Comparison of ENCODE assay signal across 18 cellular contexts in the genomic region with DNA sequence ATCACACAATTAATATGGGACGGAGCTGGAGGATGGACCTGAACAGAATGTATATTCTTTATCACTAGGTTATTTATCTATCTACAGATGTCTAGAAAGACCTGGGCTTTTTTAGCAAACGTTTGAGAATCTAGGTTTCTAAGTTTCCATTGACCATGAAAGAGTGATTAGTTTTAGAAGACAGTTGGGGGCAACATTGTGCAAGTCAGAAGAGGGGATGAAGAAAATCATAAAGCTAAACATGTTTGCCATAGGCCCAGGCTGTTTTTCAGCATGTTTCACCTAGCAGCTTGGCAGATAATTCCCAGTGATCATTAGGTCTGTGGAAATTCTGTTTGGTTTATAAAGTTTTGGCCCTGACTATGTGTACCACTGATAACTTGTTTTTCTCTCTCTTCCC. TPM values are rescaled to one million over a fixed set of nuclear protein-coding genes. Genes with fewer than 3 reads are reported as not detected.
DNase-seq lines count a peak whose midpoint lies in the region; ATAC-seq and TF ChIP-seq lines count a peak whose summit lies in the region.
"Had no signal": no experiment of that assay in that cellular context is flagged by ENCODE, and none has a peak within 500 bp of the region (broad histone marks: within the 10 kb centered on the region; RNA-seq: fewer than 3 reads in every experiment).

No MANE protein-coding gene starts in this region.

- no peak for TF ChIP-seq POLR2A in esophagus squamous epithelium (IDR thresholded peaks at IDR 0.05)

- no peaks in the 10 kb centered on the region for H3K27me3 ChIP-seq in HUES48 (ENCODE audit: control insufficient read depth, insufficient read depth, low read length)
- no peaks in the 10 kb centered on the region for H3K27me3 ChIP-seq in esophagus squamous epithelium
- H3K27me3 ChIP-seq: BE2C had no signal

- no peaks in the 10 kb centered on the region for H3K36me3 Mint-ChIP-seq in Calu3 (ENCODE audit: insufficient read depth, unreplicated experiment)
- H3K36me3 Mint-ChIP-seq in activated T-helper 17 cell treated with anti-CD3 and anti-CD28 coated beads, Interleukin-2, amount 50 U/mL, for 72 hours (ENCODE audit: low read depth): no peaks in the 10 kb centered on the region
- H3K36me3 Mint-ChIP-seq in naive thymus-derived CD8-positive, alpha-beta T cell: no peaks in the 10 kb centered on the region

- H3K4me1 ChIP-seq in HUES48 (ENCODE audit: control insufficient read depth, insufficient read depth, low read length) (no peaks in the 10 kb centered on the region), esophagus squamous epithelium (peaks cover 8 to 29% (median 11%) of the 10 kb centered on the region in 3 donors)
- H3K4me1 ChIP-seq: BE2C, lower lobe of right lung had no signal

- H3K27ac ChIP-seq in HUES48 (ENCODE audit: low read depth, low read length): peak overlapping the region; percentile 44
- H3K27ac ChIP-seq in esophagus squamous epithelium: peak overlapping the region in 1 of 4 donors; percentile 10
- H3K27ac ChIP-seq: dorsolateral prefrontal cortex, lower lobe of right lung, skin epidermis had no signal

- H3K9me3 Mint-ChIP-seq in Calu3 (ENCODE audit: low read depth, unreplicated experiment): no peaks in the 10 kb centered on the region
- H3K9me3 Mint-ChIP-seq in activated T-helper 17 cell treated with anti-CD3 and anti-CD28 coated beads, Interleukin-2, amount 50 U/mL, for 72 hours: no peaks in the 10 kb centered on the region
- no peaks in the 10 kb centered on the region for H3K9me3 Mint-ChIP-seq in naive thymus-derived CD8-positive, alpha-beta T cell
- H3K9me3 Mint-ChIP-seq: T-cell had no signal

- no peak for ATAC-seq in activated T-helper 17 cell treated with anti-CD3 and anti-CD28 coated beads, Interleukin-2, amount 50 U/mL, for 72 hours (replicated peaks)
- ATAC-seq in naive thymus-derived CD8-positive, alpha-beta T cell: no peak
- no peak for ATAC-seq in GM21576 (IDR thresholded peaks at IDR 0.05; ENCODE audit: unreplicated experiment)
- ATAC-seq: lower lobe of right lung, Panc1 had no signal

- peak overlapping the region; percentile 22 for H3K4me3 Mint-ChIP-seq in Calu3 (ENCODE audit: low read depth, unreplicated experiment)
- H3K4me3 Mint-ChIP-seq in activated T-helper 17 cell treated with anti-CD3 and anti-CD28 coated beads, Interleukin-2, amount 50 U/mL, for 72 hours: peak overlapping the region; percentile 68
- peak overlapping the region in 2 of 10 donors; percentile 5 to 9 for H3K4me3 Mint-ChIP-seq in naive thymus-derived CD8-positive, alpha-beta T cell

- TF ChIP-seq CTCF in Calu3 (IDR thresholded peaks at IDR 0.05; ENCODE audit: unreplicated experiment): no peak
- TF ChIP-seq CTCF in esophagus squamous epithelium (IDR thresholded peaks at IDR 0.05): no peak
- TF ChIP-seq CTCF in GM13976 (IDR thresholded peaks at IDR 0.05; ENCODE audit: borderline replicate concordance, control extremely low read depth, extremely low read depth, insufficient read depth, missing control alignments): no peak

- H3K36me3 ChIP-seq in HUES48 (ENCODE audit: control insufficient read depth, insufficient read depth, low read length) (no peaks in the 10 kb centered on the region), esophagus squamous epithelium (no peaks in the 10 kb centered on the region)
- H3K36me3 ChIP-seq: BE2C, lower lobe of right lung had no signal

- H3K9me3 ChIP-seq in HUES48 (ENCODE audit: control insufficient read depth, insufficient read depth, low read length) (no peaks in the 10 kb centered on the region), esophagus squamous epithelium (no peaks in the 10 kb centered on the region)
- H3K9me3 ChIP-seq: BE2C, HAP-1, lower lobe of right lung had no signal

- no TSS peak for BruUV-seq in Calu3 (replicated peaks; lab: Mats Ljungman, UMichigan)

- DNase-seq in Calu3: no peak
- peak; percentile 19 for DNase-seq in glomerular visceral epithelial cell (ENCODE audit: extremely low spot score)
- DNase-seq in naive thymus-derived CD8-positive, alpha-beta T cell: no peak
- no peak for DNase-seq in esophagus squamous epithelium (lab: John Stamatoyannopoulos, UW)
- DNase-seq in GM13976 (ENCODE audit: low spot score): no peak
- DNase-seq: BE2C, KG1, lower lobe of right lung, NCI-H187, NCI-H510A treated with DMSO at 0.1 percent for 48 hours had no signal

- in situ Hi-C loops in GM13976 (cut with MboI; ENCODE audit: low sequenced_read_pairs, unreplicated experiment): no loop called here

- H3K9ac ChIP-seq in HUES48 (ENCODE audit: low read depth, low read length): no peak overlapping the region

- H3K4me1 Mint-ChIP-seq in Calu3 (ENCODE audit: low read depth, unreplicated experiment): peaks cover 22% of the 10 kb centered on the region
- peaks cover 29% of the 10 kb centered on the region for H3K4me1 Mint-ChIP-seq in activated T-helper 17 cell treated with anti-CD3 and anti-CD28 coated beads, Interleukin-2, amount 50 U/mL, for 72 hours
- H3K4me1 Mint-ChIP-seq in naive thymus-derived CD8-positive, alpha-beta T cell: peaks cover 24 to 41% (median 30%) of the 10 kb centered on the region in 4 donors

- intact Hi-C loops in Calu3 (cut with micrococcal nuclease; ENCODE audit: unreplicated experiment): loop anchor here (2.0 to 5.0 kb wide), 3 partner anchors 34 to 69 kb away; no protein-coding TSS in a partner anchor
- intact Hi-C loops in esophagus squamous epithelium (cut with DNase I): no loop called here

- CTCF ChIA-PET in Calu3 (lab: Charles Lee): interaction anchor here (0.9 to 1.6 kb wide), 5 partner anchors 12 to 191 kb away, joined by 3 to 7 read pairs (median 4); no protein-coding TSS in a partner anchor

- POLR2A ChIA-PET in naive thymus-derived CD8-positive, alpha-beta T cell (lab: Charles Lee): no interaction called here

- peak overlapping the region; percentile 59 for H3K27ac Mint-ChIP-seq in Calu3 (ENCODE audit: unreplicated experiment)
- H3K27ac Mint-ChIP-seq in activated T-helper 17 cell treated with anti-CD3 and anti-CD28 coated beads, Interleukin-2, amount 50 U/mL, for 72 hours: peak overlapping the region; percentile 77
- peak overlapping the region in 4 of 10 donors; percentile 9 to 67 (median 56) for H3K27ac Mint-ChIP-seq in naive thymus-derived CD8-positive, alpha-beta T cell
- H3K27ac Mint-ChIP-seq: T-cell had no signal

- WGBS in esophagus squamous epithelium, 2 donors: 36 to 45% methylated on average over 2 of the region's 2 CpGs

- H3K27me3 Mint-ChIP-seq in Calu3 (ENCODE audit: unreplicated experiment): no peaks in the 10 kb centered on the region
- no peaks in the 10 kb centered on the region for H3K27me3 Mint-ChIP-seq in activated T-helper 17 cell treated with anti-CD3 and anti-CD28 coated beads, Interleukin-2, amount 50 U/mL, for 72 hours
- no peaks in the 10 kb centered on the region for H3K27me3 Mint-ChIP-seq in naive thymus-derived CD8-positive, alpha-beta T cell
- H3K27me3 Mint-ChIP-seq: T-cell had no signal

- no peak overlapping the region for H3K4me3 ChIP-seq in HUES48 (ENCODE audit: low read depth, low read length)
- H3K4me3 ChIP-seq in esophagus squamous epithelium: no peak overlapping the region
- H3K4me3 ChIP-seq: dorsolateral prefrontal cortex, HAP-1, lower lobe of right lung, skin epidermis had no signal

RNA-seq across cellular contexts. Expression of gene CDKN2B, which starts 44.1 kb away (rescaled TPM):
- 30.4 and 35.2 TPM in 2 replicates for total RNA-seq in Calu3 (2022)
- under 1 TPM; 0.19 to 0.76 TPM for total RNA-seq in activated T-helper 17 cell treated with anti-CD3 and anti-CD28 coated beads, Interleukin-2, amount 50 U/mL, for 72 hours
- total RNA-seq in naive thymus-derived CD8-positive, alpha-beta T cell: not detected
- polyA plus RNA-seq in naive thymus-derived CD8-positive, alpha-beta T cell: under 1 TPM in 2 of 3 donors, not detected in 1; 0.17 to 0.31 TPM
- 100 to 1,000 TPM in 2 of 4 donors, 10 to 100 TPM in 2; 41.6 to 150 (median 87.6) TPM for total RNA-seq in esophagus squamous epithelium

RNA-seq across cellular contexts. Expression of gene CDKN2B-AS1, which starts 58.6 kb away (rescaled TPM):
- total RNA-seq in Calu3 (2022) (8.9 and 10.5 TPM in 2 replicates), esophagus squamous epithelium (1 to 10 TPM in 2 of 4 donors, under 1 TPM in 2; 0.48 to 1.7 (median 0.80) TPM)
- total RNA-seq in activated T-helper 17 cell treated with anti-CD3 and anti-CD28 coated beads, Interleukin-2, amount 50 U/mL, for 72 hours: under 1 TPM; 0.64 to 0.93 TPM
- under 1 TPM in 1 of 2 experiments, not detected in 1; 0.60 TPM for total RNA-seq in naive thymus-derived CD8-positive, alpha-beta T cell
- polyA plus RNA-seq in naive thymus-derived CD8-positive, alpha-beta T cell: not detected

RNA-seq across cellular contexts. Expression of gene CDKN2A, which starts 59.0 kb away (rescaled TPM):
- total RNA-seq in Calu3 (2022): 257 and 284 TPM in 2 replicates
- total RNA-seq in activated T-helper 17 cell treated with anti-CD3 and anti-CD28 coated beads, Interleukin-2, amount 50 U/mL, for 72 hours: 1 to 10 TPM; 4.7 to 6.4 TPM
- total RNA-seq in naive thymus-derived CD8-positive, alpha-beta T cell: under 1 TPM; 0.60 to 0.94 TPM
- 1 to 10 TPM in 1 of 3 donors, under 1 TPM in 1, not detected in 1; 0.16 to 4.6 TPM for polyA plus RNA-seq in naive thymus-derived CD8-positive, alpha-beta T cell
- total RNA-seq in esophagus squamous epithelium: 10 to 100 TPM in 1 of 4 donors, 1 to 10 TPM in 3; 1.5 to 20.2 (median 7.1) TPM

Comparison
In these comparisons a context has a peak if more than half of its experiments do, and no peak if none do; other contexts are left out.
1. RNA of gene CDKN2B, which starts 44.1 kb away (total RNA-seq): 41.6 to 150 TPM in esophagus squamous epithelium and 30.4 to 35.2 TPM in Calu3; 0.19 to 0.76 TPM in activated T-helper 17 cell treated with anti-CD3 and anti-CD28 coated beads, Interleukin-2, amount 50 U/mL, for 72 hours and not detected in naive thymus-derived CD8-positive, alpha-beta T cell; every median in the first group is over 10 times any median in the second.
2. RNA of gene CDKN2A, which starts 59.0 kb away (total RNA-seq): 257 to 284 TPM in Calu3; 1.5 to 20.2 TPM in esophagus squamous epithelium, 4.7 to 6.4 TPM in activated T-helper 17 cell treated with anti-CD3 and anti-CD28 coated beads, Interleukin-2, amount 50 U/mL, for 72 hours and 0.60 to 0.94 TPM in naive thymus-derived CD8-positive, alpha-beta T cell; every median in the first group is over 10 times any median in the second.